In the genomic region with DNA sequence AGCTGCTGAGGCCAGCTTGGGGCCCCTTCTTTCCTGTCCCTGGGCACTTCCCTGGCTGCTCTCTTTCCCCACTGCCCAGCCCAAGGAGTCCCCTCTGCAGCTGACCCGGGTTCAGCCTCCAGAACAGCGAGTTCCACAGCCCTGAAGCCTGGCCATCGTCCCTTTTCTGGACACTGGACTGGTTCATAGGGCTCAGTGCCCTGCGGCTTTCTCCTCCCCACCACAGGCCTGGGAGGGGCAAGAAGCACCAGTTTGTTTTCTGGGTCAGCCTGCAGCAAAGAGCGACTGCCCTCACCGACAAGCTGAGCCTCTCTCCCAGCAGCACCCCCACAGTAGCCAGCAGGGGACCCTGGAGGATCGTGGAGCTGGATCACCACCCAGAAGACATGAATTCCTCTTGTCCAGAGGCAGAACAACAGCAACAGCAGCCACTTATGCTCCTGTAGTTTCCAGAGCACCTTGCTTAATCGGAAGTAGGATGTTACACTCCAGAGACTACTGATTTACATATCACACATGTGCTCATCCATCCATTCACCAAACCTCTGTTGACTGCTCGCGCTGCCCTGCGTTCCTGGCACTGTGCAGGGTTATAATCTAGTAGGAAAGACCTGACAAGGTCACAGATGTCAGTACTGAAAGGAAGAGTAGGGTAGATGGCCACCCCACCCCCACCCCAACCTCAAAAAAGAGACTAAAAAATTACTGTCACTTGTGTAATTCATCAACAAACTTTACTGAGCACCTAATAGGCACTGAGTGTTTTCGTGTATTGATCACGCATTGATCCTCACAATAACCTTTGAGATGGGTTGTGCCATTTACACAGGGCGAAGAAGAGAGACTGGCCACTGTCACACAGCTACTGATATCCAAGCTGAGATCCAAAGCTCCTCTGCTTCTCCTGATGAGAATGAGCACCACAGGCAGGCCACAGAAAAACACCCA, we compare ENCODE assay signal across 8 cellular contexts. TPM values are rescaled to one million over a fixed set of nuclear protein-coding genes. Genes with fewer than 3 reads are reported as not detected.
DNase-seq lines count a peak whose midpoint lies in the region; ATAC-seq, FAIRE-seq and TF ChIP-seq lines count a peak whose summit lies in the region.

No MANE protein-coding gene starts in this region.

- in situ Hi-C loops in SK-MEL-5 (cut with HindIII; ENCODE audit: low pct_unique_long_range_greater_than_20kb, low sequenced_read_pairs): no loop called here

- H3K4me3 Mint-ChIP-seq in natural killer cell: peak overlapping the region; percentile 88

- H3K27me3 ChIP-seq in esophagus (ENCODE audit: control insufficient read depth in 1 of 2, insufficient read depth in 2 of 2, low read length in 2 of 2): no peaks in the 10 kb centered on the region

- no peak overlapping the region for H3K4me3 ChIP-seq in esophagus (ENCODE audit: low read depth in 1 of 2, low read length in 2 of 2)

- H3K4me1 ChIP-seq in esophagus (ENCODE audit: control insufficient read depth in 2 of 2, insufficient read depth in 2 of 2, low read length in 1 of 2): peaks cover 0 to 9% of the 10 kb centered on the region in 2 donors

- ATAC-seq in GM18502 (IDR thresholded peaks at IDR 0.05; ENCODE audit: poor library complexity, unreplicated experiment) (peak; percentile 67), HG02610 (IDR thresholded peaks at IDR 0.05; ENCODE audit: unreplicated experiment) (peak; percentile 80), natural killer cell (peak; percentile 27 to 55 (median 36)), HG03521 (IDR thresholded peaks at IDR 0.05; ENCODE audit: unreplicated experiment) (no peak)

- no peaks in the 10 kb centered on the region for H3K9me3 Mint-ChIP-seq in natural killer cell

- intact Hi-C loops in natural killer cell (cut with micrococcal nuclease): loop anchor here (1.0 to 2.0 kb wide), 2 partner anchors 79 to 178 kb away; a partner anchor contains a TSS

- FAIRE-seq in urothelium cell line (lab: Jason Lieb, UNC): no peak

- H3K9me3 ChIP-seq in esophagus (ENCODE audit: control insufficient read depth in 2 of 2, insufficient read depth in 1 of 2, low read depth in 1 of 2, low read length in 1 of 2): no peaks in the 10 kb centered on the region

- H3K4me1 Mint-ChIP-seq in natural killer cell: peaks cover 35 to 45% of the 10 kb centered on the region in 2 donors

- no peaks in the 10 kb centered on the region for H3K36me3 Mint-ChIP-seq in natural killer cell

- H3K36me3 ChIP-seq in esophagus (ENCODE audit: control insufficient read depth in 2 of 2, insufficient read depth in 2 of 2, low read length in 1 of 2): no peaks in the 10 kb centered on the region

- WGBS in esophagus, 2 donors: 49 to 51% methylated on average over 14 of the region's 14 CpGs

- no peaks in the 10 kb centered on the region for H3K27me3 Mint-ChIP-seq in natural killer cell (ENCODE audit: low read depth in 2 of 2)

- H3K27ac Mint-ChIP-seq in natural killer cell: peak overlapping the region; percentile 94 to 99

- DNase-seq in SK-MEL-5 (ENCODE audit: low read depth, low spot score) (peak; percentile 19), natural killer cell (no peak), urothelium cell line (ENCODE audit: low spot score) (no peak), NCI-H2196 treated with DMSO at 0.1 percent for 48 hours (lab: John Stamatoyannopoulos, UW; ENCODE audit: unreplicated experiment) (no peak)

- H3K27ac ChIP-seq in esophagus (ENCODE audit: low read depth in 2 of 2, low read length in 1 of 2): peak overlapping the region; percentile 65 to 74

- TF ChIP-seq CTCF in natural killer cell (IDR thresholded peaks at IDR 0.05): no peak

RNA-seq across cellular contexts. Expression of a gene that starts 13.0 kb away (rescaled TPM):
- total RNA-seq in SK-MEL-5 (2014; rRNA removed; shearing (Covaris generic)): not detected in 2 replicates
- not detected in 2 replicates for polyA plus RNA-seq in SK-MEL-5 (2015; cell fraction: cytosol; rRNA removed)
- polyA plus RNA-seq in SK-MEL-5 (2015; cell fraction: nucleus; rRNA removed): not detected in 2 replicates
- polyA plus RNA-seq in esophagus: under 1 TPM; 0.11 to 0.18 TPM
- total RNA-seq in natural killer cell: 1 to 10 TPM in 1 of 3 donors, under 1 TPM in 2; 0.56 to 1.3 (median 0.86) TPM

RNA-seq across cellular contexts. Expression of a gene that starts 55.1 kb away (rescaled TPM):
- 2.9 and 6.0 TPM in 2 replicates for total RNA-seq in SK-MEL-5 (2014; rRNA removed; shearing (Covaris generic))
- 12.2 and 20.7 TPM in 2 replicates for polyA plus RNA-seq in SK-MEL-5 (2015; cell fraction: cytosol; rRNA removed)
- 8.3 and 9.3 TPM in 2 replicates for polyA plus RNA-seq in SK-MEL-5 (2015; cell fraction: nucleus; rRNA removed)
- polyA plus RNA-seq in esophagus: 10 to 100 TPM in 1 of 2 donors, 1 to 10 TPM in 1; 8.5 to 30.4 TPM
- 100 to 1,000 TPM; 221 to 255 (median 234) TPM for total RNA-seq in natural killer cell

Comparison
In these comparisons a context has a peak if more than half of its experiments do, and no peak if none do; other contexts are left out.
1. RNA of a gene that starts 55.1 kb away (total RNA-seq): 221 to 255 TPM in natural killer cell; 2.9 to 6.0 TPM in SK-MEL-5; every median in the first group is over 10 times any median in the second.